In the genomic region with DNA sequence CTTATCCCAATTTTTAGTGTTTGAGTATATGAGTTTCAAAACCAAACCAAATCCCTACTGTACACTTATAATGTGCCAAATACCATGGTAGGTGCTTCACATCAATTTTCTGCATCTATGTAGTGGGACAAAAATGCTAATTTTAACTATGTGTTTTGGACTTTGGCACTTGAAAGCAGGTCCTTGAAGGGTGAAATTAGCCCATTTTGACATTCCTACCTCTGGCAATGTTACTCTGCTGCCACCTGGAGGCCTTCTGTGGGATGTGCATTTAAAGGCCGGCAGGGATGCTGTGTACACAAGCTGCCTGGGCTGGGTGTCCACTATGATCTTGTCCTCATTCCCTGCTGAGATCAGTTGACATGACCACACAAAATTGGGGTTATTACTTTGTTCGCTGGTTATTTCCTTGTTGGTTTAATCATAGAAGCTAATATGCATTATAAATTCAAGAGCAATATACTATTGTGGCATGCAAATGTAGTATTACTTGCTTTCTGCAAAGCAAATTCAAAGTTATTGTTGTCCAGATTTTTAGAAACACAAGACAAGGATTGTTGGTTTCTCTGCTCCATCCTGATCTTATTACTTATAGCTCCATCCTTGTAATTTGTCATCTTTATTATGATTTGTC, we compare ENCODE assay signal across 8 cellular contexts.
DNase-seq lines count a peak whose midpoint lies in the region; ATAC-seq and TF ChIP-seq lines count a peak whose summit lies in the region.

No MANE protein-coding gene starts in this region.

- no peak overlapping the region for H2AK9ac ChIP-seq in IMR-90 (replicated peaks; ENCODE audit: low read depth, low read length, poor library complexity)

- H3K27ac Mint-ChIP-seq in activated T-helper 2 cell treated with anti-CD3 and anti-CD28 coated beads, Interferon-gamma antibody, Interleukin-2, Interleukin-4, amounts not matched to agents 10 μg/mL and 5 μg/mL and 100 μg/mL, durations not matched to agents 14 hours and 24 hours and 36 hours: no peak overlapping the region

- no peak overlapping the region for H3K56ac ChIP-seq in IMR-90 (ENCODE audit: extremely low read depth, insufficient read depth, low read length)

- H3K36me3 ChIP-seq in IMR-90 (ENCODE audit: control insufficient read depth, insufficient read depth, low read length): no peaks in the 10 kb centered on the region
- H3K36me3 ChIP-seq in ovary: no peaks in the 10 kb centered on the region
- H3K36me3 ChIP-seq in upper lobe of right lung: no peaks in the 10 kb centered on the region

- in situ Hi-C loops in IMR-90 (cut with MboI; ENCODE audit: low sequenced_read_pairs): loop anchor here (5.0 to 10.0 kb wide), 2 partner anchors 206 to 852 kb away; a partner anchor contains a TSS

- no peak overlapping the region for H2AFZ ChIP-seq in IMR-90 (replicated peaks; ENCODE audit: low read length, poor library complexity)

- no peaks in the 10 kb centered on the region for H4K20me1 ChIP-seq in IMR-90 (ENCODE audit: insufficient read depth, low read length)

- peaks cover 15% of the 10 kb centered on the region for H3K27me3 Mint-ChIP-seq in activated T-helper 2 cell treated with anti-CD3 and anti-CD28 coated beads, Interferon-gamma antibody, Interleukin-2, Interleukin-4, amounts not matched to agents 10 μg/mL and 5 μg/mL and 100 μg/mL, durations not matched to agents 14 hours and 24 hours and 36 hours (ENCODE audit: low read depth)

- TF ChIP-seq CTCF in 22Rv1 (IDR thresholded peaks at IDR 0.05): peak; percentile 98
- TF ChIP-seq CTCF in GM12873 (IDR thresholded peaks at IDR 0.05; ENCODE audit: insufficient read depth, low read depth, low read length, missing control alignments): peak; percentile 94
- TF ChIP-seq CTCF in IMR-90 (conservative IDR thresholded peaks at IDR 0.05; ENCODE audit: low read depth, low read length): peak; percentile 96
- TF ChIP-seq CTCF in foreskin keratinocyte (conservative IDR thresholded peaks at IDR 0.05): peak; percentile 91
- peak; percentile 89 to 96 (median 96) for TF ChIP-seq CTCF in ovary (IDR thresholded peaks at IDR 0.05)
- TF ChIP-seq CTCF in upper lobe of right lung (IDR thresholded peaks at IDR 0.05): peak; percentile 97

- no peak overlapping the region for H4K91ac ChIP-seq in IMR-90 (ENCODE audit: insufficient read depth, low read depth, low read length)

- no peak overlapping the region for H3K4me3 Mint-ChIP-seq in activated T-helper 2 cell treated with anti-CD3 and anti-CD28 coated beads, Interferon-gamma antibody, Interleukin-2, Interleukin-4, amounts not matched to agents 10 μg/mL and 5 μg/mL and 100 μg/mL, durations not matched to agents 14 hours and 24 hours and 36 hours (ENCODE audit: low read depth)

- no peak overlapping the region for H3K4me2 ChIP-seq in IMR-90 (ENCODE audit: low read depth, low read length)

- CTCF ChIA-PET in IMR-90 (lab: Yijun Ruan, JAX): interaction anchor here (0.6 to 5.0 kb wide), 8 partner anchors 11 to 204 kb away, joined by 3 to 35 read pairs (median 3); no protein-coding TSS in a partner anchor

- peaks cover 0 to 24% of the 10 kb centered on the region in 2 experiments; a peak in 2 of 4 replicates for H3K79me1 ChIP-seq in IMR-90 (ENCODE audit: low read depth in 1 of 2, low read length in 2 of 2)

- POLR2A ChIA-PET in IMR-90 (lab: Charles Lee; ENCODE audit: unreplicated experiment): no interaction called here

- no peak overlapping the region for H3K4me3 ChIP-seq in IMR-90 (ENCODE audit: insufficient read depth, low read depth, low read length)
- H3K4me3 ChIP-seq in ovary: no peak overlapping the region
- no peak overlapping the region for H3K4me3 ChIP-seq in upper lobe of right lung

- ATAC-seq in IMR-90 (ENCODE audit: low read depth) (peak; percentile 71), foreskin keratinocyte (peak; percentile 70), upper lobe of right lung (peak; percentile 97)

- H2AK5ac ChIP-seq in IMR-90 (ENCODE audit: low read depth, low read length): no peak overlapping the region

- no peaks in the 10 kb centered on the region for H3K36me3 Mint-ChIP-seq in activated T-helper 2 cell treated with anti-CD3 and anti-CD28 coated beads, Interferon-gamma antibody, Interleukin-2, Interleukin-4, amounts not matched to agents 10 μg/mL and 5 μg/mL and 100 μg/mL, durations not matched to agents 14 hours and 24 hours and 36 hours (ENCODE audit: low read depth)

- H3K9me3 Mint-ChIP-seq in activated T-helper 2 cell treated with anti-CD3 and anti-CD28 coated beads, Interferon-gamma antibody, Interleukin-2, Interleukin-4, amounts not matched to agents 10 μg/mL and 5 μg/mL and 100 μg/mL, durations not matched to agents 14 hours and 24 hours and 36 hours: no peaks in the 10 kb centered on the region

- no peak overlapping the region for H2BK20ac ChIP-seq in IMR-90 (ENCODE audit: low read depth, low read length)

- TF ChIP-seq RAD21 in IMR-90 (IDR thresholded peaks at IDR 0.05; ENCODE audit: low read length): peak; percentile 97

- TF ChIP-seq EP300 in ovary (IDR thresholded peaks at IDR 0.05): no peak

- no peaks in the 10 kb centered on the region for H3K4me1 Mint-ChIP-seq in activated T-helper 2 cell treated with anti-CD3 and anti-CD28 coated beads, Interferon-gamma antibody, Interleukin-2, Interleukin-4, amounts not matched to agents 10 μg/mL and 5 μg/mL and 100 μg/mL, durations not matched to agents 14 hours and 24 hours and 36 hours (ENCODE audit: low read depth)

- TF ChIP-seq POLR2A in IMR-90 (IDR thresholded peaks at IDR 0.05; ENCODE audit: low read depth, low read length) (no peak), ovary (IDR thresholded peaks at IDR 0.05) (no peak)

- H4K5ac ChIP-seq in IMR-90 (ENCODE audit: low read depth, low read length): no peak overlapping the region

- no TSS peak for BruUV-seq in IMR-90 (replicated peaks; lab: Mats Ljungman, UMichigan)

- no CpG with 5 or more reads among the region's 2 CpGs for WGBS in IMR-90 (ENCODE audit: extremely low coverage in 2 of 2, insufficient read length in 1 of 2), 2 experiments
- 0 to 2% (median 0%) methylated on average over 2 of the region's 2 CpGs for WGBS in ovary, 3 donors

- intact Hi-C loops in IMR-90 (cut with micrococcal nuclease): loop anchor here (1.0 to 5.0 kb wide), 3 partner anchors 100 to 854 kb away; no protein-coding TSS in a partner anchor
- intact Hi-C loops in activated T-helper 2 cell treated with anti-CD3 and anti-CD28 coated beads, Interferon-gamma antibody, Interleukin-2, Interleukin-4, amounts not matched to agents 10 μg/mL and 5 μg/mL and 100 μg/mL, durations not matched to agents 14 hours and 24 hours and 36 hours (cut with micrococcal nuclease): loop anchor here (1.0 kb wide), 1 partner anchor 202 kb away; no protein-coding TSS in a partner anchor
- intact Hi-C loops in ovary (cut with DNase I): loop anchor here in 3 of 4 donors (5.0 kb wide), 2 partner anchors 201 to 206 kb away; no protein-coding TSS in a partner anchor
- intact Hi-C loops in upper lobe of right lung (cut with DNase I): loop anchor here (5.0 kb wide), 1 partner anchor 206 kb away; no protein-coding TSS in a partner anchor

- no peak overlapping the region for H3K14ac ChIP-seq in IMR-90 (replicated peaks; ENCODE audit: low read depth, low read length)

- H3K18ac ChIP-seq in IMR-90 (ENCODE audit: low read depth, low read length): no peak overlapping the region

- H3K9me3 ChIP-seq in IMR-90 (ENCODE audit: control insufficient read depth, insufficient read depth, low read length) (no peaks in the 10 kb centered on the region), ovary (no peaks in the 10 kb centered on the region), upper lobe of right lung (no peaks in the 10 kb centered on the region)

- H3K27me3 ChIP-seq in IMR-90 (ENCODE audit: control insufficient read depth, insufficient read depth, low read length) (no peaks in the 10 kb centered on the region), foreskin keratinocyte (no peaks in the 10 kb centered on the region), ovary (no peaks in the 10 kb centered on the region), upper lobe of right lung (no peaks in the 10 kb centered on the region)

- no peak overlapping the region for H2BK5ac ChIP-seq in IMR-90 (ENCODE audit: low read depth, low read length, poor library complexity, severe bottlenecking)

- H3K4me1 ChIP-seq in IMR-90 (ENCODE audit: control insufficient read depth, insufficient read depth, low read length) (peaks cover 19% of the 10 kb centered on the region), foreskin keratinocyte (peaks cover 20% of the 10 kb centered on the region), ovary (ENCODE audit: insufficient read depth) (peaks cover 9% of the 10 kb centered on the region), upper lobe of right lung (peaks cover 16% of the 10 kb centered on the region)

- H3K4ac ChIP-seq in IMR-90 (ENCODE audit: low read depth, low read length): peak overlapping the region; percentile 17; the same call in 1 of the 2 replicates

- H3K23ac ChIP-seq in IMR-90 (ENCODE audit: low read depth, low read length): no peak overlapping the region

- H3K27ac ChIP-seq in 22Rv1: no peak overlapping the region
- no peak overlapping the region for H3K27ac ChIP-seq in IMR-90 (ENCODE audit: insufficient read depth, low read length)
- no peak overlapping the region for H3K27ac ChIP-seq in foreskin keratinocyte
- H3K27ac ChIP-seq in ovary: no peak overlapping the region
- no peak overlapping the region for H3K27ac ChIP-seq in upper lobe of right lung

- peak overlapping the region; percentile 6; the same call in 1 of the 2 replicates for H2BK120ac ChIP-seq in IMR-90 (ENCODE audit: low read depth, low read length)

- dilution Hi-C loops in IMR-90 (cut with HindIII; ENCODE audit: low sequenced_read_pairs, unreplicated experiment): loop anchor here (25.0 kb wide), 1 partner anchor 206 kb away; no protein-coding TSS in a partner anchor

- H4K8ac ChIP-seq in IMR-90 (ENCODE audit: low read depth in 2 of 2, low read length in 2 of 2): no peak overlapping the region

- DNase-seq in IMR-90 (peak; percentile 76), RPMI7951 (ENCODE audit: low read depth) (peak; percentile 67), foreskin keratinocyte (peak in 1 of 2 donors; percentile 56), ovary (peak; percentile 65 to 86 (median 83)), upper lobe of right lung (peak; percentile 73)
- peak; percentile 45 for DNase-seq in activated T-helper 2 cell treated with anti-CD3 and anti-CD28 coated beads, Interferon-gamma antibody, Interleukin-2, Interleukin-4, amounts not matched to agents 10 μg/mL and 5 μg/mL and 100 μg/mL, durations not matched to agents 14 hours and 24 hours and 36 hours (ENCODE audit: low spot score)

- peaks cover 11% of the 10 kb centered on the region for H3K9me1 ChIP-seq in IMR-90 (ENCODE audit: insufficient read depth, low read length)

- H3K9ac ChIP-seq in IMR-90 (ENCODE audit: low read depth, low read length): no peak overlapping the region

- H2BK15ac ChIP-seq in IMR-90 (ENCODE audit: low read depth, low read length): no peak overlapping the region

TF ChIP-seq in IMR-90, 13 proteins besides CTCF, POLR2A, EP300 and RAD21 (continues in another document):
- peak; percentile 98 for TF ChIP-seq SMC3 (IDR thresholded peaks at IDR 0.05; ENCODE audit: low read depth, low read length)
